Comparison of ENCODE assay signal across 23 cellular contexts in genomic region chr1:193356249-193356648, GRCh38.
"Had no signal": no experiment of that assay in that cellular context is flagged by ENCODE, and none has a peak within 500 bp of the region (broad histone marks: within the 10 kb centered on the region; RNA-seq: fewer than 3 reads in every experiment).

No MANE protein-coding gene starts in this region.

- H3K36me3 ChIP-seq: neural progenitor cell, pancreas, prostate gland, stomach had no signal

- H3K9me3 ChIP-seq: pancreas, prostate gland, stomach had no signal

- H3K4me3 Mint-ChIP-seq: central memory CD8-positive, alpha-beta T cell; immature natural killer cell; natural killer cell; neural progenitor cell had no signal

- DNase-seq: cortex of kidney; dorsolateral prefrontal cortex; effector memory CD4-positive, alpha-beta T cell; immature natural killer cell; left colon; mammary epithelial cell; natural killer cell; nucleus accumbens; pancreas; stimulated activated CD4-positive, alpha-beta T cell treated with anti-CD3 and anti-CD28 coated beads, Interleukin-12 subunit alpha, Interleukin-12 subunit beta, amount 100 ng/mL, for 4 hours; stimulated activated naive CD4-positive, alpha-beta T cell; stomach; trophoblast cell had no signal

- H3K9ac ChIP-seq: neural progenitor cell had no signal

- H3K4me1 ChIP-seq: neural progenitor cell, prostate gland had no signal

- H3K27ac ChIP-seq: dorsolateral prefrontal cortex, neural progenitor cell, skin epidermis had no signal

- FAIRE-seq: endometrium, frontal cortex, keratinocyte, pancreas, urothelium cell line had no signal

- ATAC-seq: esophagus mucosa, natural killer cell, sciatic nerve had no signal

- H3K4me3 ChIP-seq: dorsolateral prefrontal cortex, neural progenitor cell, pancreas, prostate gland, skin epidermis, stomach had no signal

- H3K27ac Mint-ChIP-seq: immature natural killer cell, natural killer cell, neural progenitor cell had no signal

- H3K9me3 Mint-ChIP-seq: central memory CD8-positive, alpha-beta T cell; natural killer cell; neural progenitor cell had no signal

- H3K36me3 Mint-ChIP-seq: immature natural killer cell, natural killer cell, neural progenitor cell had no signal

- H3K4me1 Mint-ChIP-seq: central memory CD8-positive, alpha-beta T cell; immature natural killer cell; natural killer cell; neural progenitor cell had no signal
